In the genomic region with DNA sequence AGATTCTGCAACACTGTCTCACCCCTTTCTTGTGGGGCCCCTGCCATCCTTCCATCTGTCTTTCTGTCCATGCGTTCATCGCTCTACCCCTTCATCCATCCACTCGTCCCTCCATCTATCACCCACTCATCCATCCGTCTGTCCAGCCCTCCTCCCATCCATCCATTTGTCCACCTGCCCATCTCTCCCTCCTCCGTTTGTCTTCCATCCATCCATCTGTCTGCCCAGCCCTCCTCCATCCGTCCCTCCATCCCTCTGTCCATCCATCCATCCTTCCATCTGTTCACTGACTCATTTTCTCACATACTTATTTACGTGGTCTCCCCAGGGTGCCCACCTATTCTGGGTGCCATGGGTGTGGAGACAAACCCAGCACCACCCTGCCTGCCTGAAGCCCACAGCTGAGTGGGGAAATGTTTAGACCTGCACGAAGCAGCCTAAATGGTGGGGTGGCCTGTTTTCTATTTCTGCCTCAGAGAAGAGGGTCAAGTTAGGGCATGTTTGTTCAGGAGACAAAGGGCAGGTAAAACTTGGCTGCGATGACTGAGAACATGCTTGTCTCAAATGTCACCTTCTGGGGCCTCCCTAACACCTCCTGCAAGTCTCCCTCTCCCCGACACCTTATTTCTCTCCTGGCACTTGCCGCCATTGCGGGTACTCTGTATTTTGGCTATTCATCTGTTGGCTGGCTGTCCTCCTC, we compare ENCODE assay signal across 1 cellular context.
TF ChIP-seq lines count a peak whose summit lies in the region.

No MANE protein-coding gene starts in this region.

TF ChIP-seq in H1, 55 proteins besides CTCF, POLR2A, EP300 and RAD21 (continued from another document):
- TF ChIP-seq SIX5 (IDR thresholded peaks at IDR 0.05; ENCODE audit: low read depth, low read length): no peak
- TF ChIP-seq, protein P1, sequence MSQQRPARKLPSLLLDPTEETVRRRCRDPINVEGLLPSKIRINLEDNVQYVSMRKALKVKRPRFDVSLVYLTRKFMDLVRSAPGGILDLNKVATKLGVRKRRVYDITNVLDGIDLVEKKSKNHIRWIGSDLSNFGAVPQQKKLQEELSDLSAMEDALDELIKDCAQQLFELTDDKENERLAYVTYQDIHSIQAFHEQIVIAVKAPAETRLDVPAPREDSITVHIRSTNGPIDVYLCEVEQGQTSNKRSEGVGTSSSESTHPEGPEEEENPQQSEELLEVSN (IDR thresholded peaks at IDR 0.05): no peak
- TF ChIP-seq CREB1 (IDR thresholded peaks at IDR 0.05): no peak
- no peak for TF ChIP-seq TCF12 (IDR thresholded peaks at IDR 0.05; ENCODE audit: low read depth, low read length)
- TF ChIP-seq RFX5 (IDR thresholded peaks at IDR 0.05; ENCODE audit: borderline replicate concordance, low read depth, low read length): no peak
